ENCODE assay signal across 1 cellular context in genomic region chr7:129008645-129009414, GRCh38.
TF ChIP-seq lines count a peak whose summit lies in the region.

No MANE protein-coding gene starts in this region.

TF ChIP-seq in GM23338, 12 proteins besides CTCF, POLR2A, EP300 and RAD21 (continued from another document):
- TF ChIP-seq REST (IDR thresholded peaks at IDR 0.05; ENCODE audit: unreplicated experiment): no peak
